ENCODE assay signal across 22 cellular contexts in the genomic region with DNA sequence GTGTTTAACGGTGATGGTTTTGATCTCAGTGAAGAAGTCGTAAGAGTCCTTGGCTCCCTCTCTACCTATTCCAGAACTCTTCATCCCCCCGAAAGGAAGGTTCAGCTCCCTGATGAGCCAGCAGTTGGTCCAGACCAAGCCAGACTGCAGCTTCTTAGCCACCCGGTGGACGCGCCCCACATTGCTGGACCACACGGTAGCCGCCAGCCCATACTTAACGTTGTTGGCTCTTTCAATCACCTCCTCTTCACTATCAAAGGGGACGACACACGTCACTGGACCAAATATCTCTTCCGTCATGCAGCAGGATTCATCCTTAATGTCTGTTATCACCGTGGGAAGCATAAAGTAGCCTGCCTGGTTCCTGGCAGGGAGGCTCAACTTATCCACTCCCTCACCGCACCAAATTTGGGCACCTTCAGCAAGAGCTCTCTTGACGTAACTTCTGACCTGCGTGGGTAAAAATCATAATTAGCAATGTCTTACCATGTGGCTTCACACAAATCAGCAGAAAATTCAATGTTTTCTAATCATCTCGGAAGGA.
"Had no signal": no experiment of that assay in that cellular context is flagged by ENCODE, and none has a peak within 500 bp of the region (broad histone marks: within the 10 kb centered on the region; RNA-seq: fewer than 3 reads in every experiment).

No MANE protein-coding gene starts in this region.

- H3K27ac ChIP-seq: adrenal gland, ascending aorta, gastrocnemius medialis, neutrophil, pancreas, psoas muscle, right atrium auricular region, thyroid gland, WERI-Rb-1 had no signal

- H3K4me3 ChIP-seq: adrenal gland, ascending aorta, gastrocnemius medialis, pancreas, psoas muscle, right atrium auricular region, thyroid gland had no signal

- ATAC-seq: activated CD8-positive, alpha-beta T cell treated with anti-CD3 and anti-CD28 coated beads, Interleukin-2, amount 10 ng/mL, durations not matched to agents 7 days and 5 days; gastrocnemius medialis; natural killer cell; pancreas; psoas muscle had no signal

- FAIRE-seq: pancreas had no signal

- H3K4me1 ChIP-seq: adrenal gland, ascending aorta, gastrocnemius medialis, pancreas, psoas muscle, thyroid gland had no signal

- DNase-seq: activated CD4-positive, alpha-beta T cell treated with anti-CD3 and anti-CD28 coated beads for 1 hour; activated CD4-positive, alpha-beta T cell treated with anti-CD3 and anti-CD28 coated beads, Interleukin-2, amount 50 U/mL, for 1 hour; activated CD8-positive, alpha-beta T cell treated with anti-CD3 and anti-CD28 coated beads, Interleukin-2, amount 10 ng/mL, durations not matched to agents 7 days and 5 days; activated gamma-delta T cell treated with Interleukin-2 at 50 U/mL for 16 hours; adrenal gland; central memory CD4-positive, alpha-beta T cell; dermis blood vessel endothelial cell; effector CD8-positive, alpha-beta T cell; gastrocnemius medialis; hippocampal formation; midbrain; natural killer cell; pancreas; psoas muscle; stimulated activated CD4-positive, alpha-beta T cell treated with anti-CD3 and anti-CD28 coated beads, Interleukin-4, amount 100 ng/mL, for 24 hours; stimulated activated naive CD4-positive, alpha-beta T cell treated with Interleukin-2 at 50 U/mL for 16 hours; substantia nigra; thyroid gland; WERI-Rb-1 had no signal

- H3K27me3 ChIP-seq: adrenal gland, ascending aorta, gastrocnemius medialis, neutrophil, pancreas, right atrium auricular region, thyroid gland had no signal

- H3K36me3 ChIP-seq: adrenal gland, ascending aorta, gastrocnemius medialis, neutrophil, pancreas, right atrium auricular region, thyroid gland, WERI-Rb-1 had no signal

- H3K9me3 ChIP-seq: adrenal gland, ascending aorta, gastrocnemius medialis, neutrophil, pancreas, psoas muscle, right atrium auricular region, thyroid gland had no signal
